In genomic region chr10:7507887-7508726, GRCh38 we compare ENCODE assay signal across 14 cellular contexts.
A peak's percentile ranks its signal among the peaks of the same experiment; 100 is the strongest.
DNase-seq lines count a peak whose midpoint lies in the region; ATAC-seq and TF ChIP-seq lines count a peak whose summit lies in the region.
"Had no signal": no experiment of that assay in that cellular context is flagged by ENCODE, and none has a peak within 500 bp of the region (broad histone marks: within the 10 kb centered on the region; RNA-seq: fewer than 3 reads in every experiment).

No MANE protein-coding gene starts in this region.

- peak in 1 of 2 donors; percentile 34 for ATAC-seq in stimulated activated naive B cell treated with anti-CD40 and anti-IgM and Interleukin-4, amounts not matched to agents 10 μg/mL and 1 μg/mL and 100 μg/mL, for 72 hours (replicated peaks)
- ATAC-seq in HG03442 (IDR thresholded peaks at IDR 0.05; ENCODE audit: unreplicated experiment) (no peak), GM18498 (IDR thresholded peaks at IDR 0.05; ENCODE audit: unreplicated experiment) (no peak)
- ATAC-seq: A549 had no signal

- H3K4me2 ChIP-seq in OCI-LY7 (ENCODE audit: low read length), result peak overlapping the region; percentile 62
- H3K4me2 ChIP-seq: A549 had no signal

- H3K4me3 Mint-ChIP-seq in activated naive CD8-positive, alpha-beta T cell, result peak overlapping the region; percentile 44
- H3K4me3 Mint-ChIP-seq in stimulated activated naive B cell treated with anti-CD40 and anti-IgM and Interleukin-4, amounts not matched to agents 10 μg/mL and 1 μg/mL and 100 μg/mL, for 72 hours, result peak overlapping the region; percentile 23 to 54

- peaks cover 42% of the 10 kb centered on the region for H3K4me1 Mint-ChIP-seq in activated naive CD8-positive, alpha-beta T cell (ENCODE audit: low read depth)
- H3K4me1 Mint-ChIP-seq in stimulated activated naive B cell treated with anti-CD40 and anti-IgM and Interleukin-4, amounts not matched to agents 10 μg/mL and 1 μg/mL and 100 μg/mL, for 72 hours, result peaks cover 21 to 28% of the 10 kb centered on the region in 2 donors

- POLR2A ChIA-PET in OCI-LY7 (lab: Charles Lee), result interaction anchor here (0.6 to 1.3 kb wide), 5 partner anchors 9 to 463 kb away, joined by 3 to 8 read pairs (median 4); no protein-coding TSS in a partner anchor

- peak overlapping the region; percentile 88 for H2AFZ ChIP-seq in OCI-LY7 (ENCODE audit: low read length)

- intact Hi-C loops in OCI-LY7 (cut with micrococcal nuclease; ENCODE audit: unreplicated experiment), result no loop called here

- H3K9me2 ChIP-seq in OCI-LY7 (ENCODE audit: insufficient read depth, low read length), result no peaks in the 10 kb centered on the region

- H3K9me3 ChIP-seq in OCI-LY7 (ENCODE audit: low read length), result peaks cover 26% of the 10 kb centered on the region; the same call in 1 of the 2 replicates
- H3K9me3 ChIP-seq: adrenal gland had no signal

- H3K79me2 ChIP-seq in OCI-LY7 (ENCODE audit: insufficient read depth, low read depth, low read length), result no peaks in the 10 kb centered on the region

- H3K27ac Mint-ChIP-seq in activated naive CD8-positive, alpha-beta T cell, result peak overlapping the region; percentile 87
- peak overlapping the region; percentile 89 for H3K27ac Mint-ChIP-seq in stimulated activated naive B cell treated with anti-CD40 and anti-IgM and Interleukin-4, amounts not matched to agents 10 μg/mL and 1 μg/mL and 100 μg/mL, for 72 hours

- H3K27me3 Mint-ChIP-seq in activated naive CD8-positive, alpha-beta T cell, result no peaks in the 10 kb centered on the region
- H3K27me3 Mint-ChIP-seq in stimulated activated naive B cell treated with anti-CD40 and anti-IgM and Interleukin-4, amounts not matched to agents 10 μg/mL and 1 μg/mL and 100 μg/mL, for 72 hours, result no peaks in the 10 kb centered on the region

- H3K4me3 ChIP-seq in OCI-LY7 (ENCODE audit: low read depth, low read length, poor library complexity, severe bottlenecking), result peak overlapping the region; percentile 55
- H3K4me3 ChIP-seq: A549, adrenal gland, tibial artery had no signal

- peaks cover 24% of the 10 kb centered on the region for H3K36me3 ChIP-seq in OCI-LY7 (ENCODE audit: insufficient read depth, low read length)
- H3K36me3 ChIP-seq: adrenal gland, tibial artery had no signal

- H3K9me3 Mint-ChIP-seq in activated naive CD8-positive, alpha-beta T cell (ENCODE audit: low read depth), result peaks cover 4% of the 10 kb centered on the region
- peaks cover 19 to 27% of the 10 kb centered on the region in 2 donors for H3K9me3 Mint-ChIP-seq in stimulated activated naive B cell treated with anti-CD40 and anti-IgM and Interleukin-4, amounts not matched to agents 10 μg/mL and 1 μg/mL and 100 μg/mL, for 72 hours

- CTCF ChIA-PET in OCI-LY7 (lab: Charles Lee; ENCODE audit: unreplicated experiment), result interaction anchor here (1.4 kb wide), 1 partner anchor 17 kb away, joined by 5 read pairs; no protein-coding TSS in a partner anchor

- no peak for TF ChIP-seq CTCF in OCI-LY7 (conservative IDR thresholded peaks at IDR 0.05; ENCODE audit: low read length)

- no TSS peak for BruUV-seq in OCI-LY7 (replicated peaks; lab: Mats Ljungman, UMichigan)

- peaks cover 34% of the 10 kb centered on the region for H3K4me1 ChIP-seq in OCI-LY7 (ENCODE audit: insufficient read depth, low read length, poor library complexity, severe bottlenecking)
- H3K4me1 ChIP-seq: A549, adrenal gland, tibial artery had no signal

- H4K20me1 ChIP-seq in OCI-LY7 (ENCODE audit: insufficient read depth, low read length), result no peaks in the 10 kb centered on the region

- peaks cover 5% of the 10 kb centered on the region for H3K36me3 Mint-ChIP-seq in activated naive CD8-positive, alpha-beta T cell
- peaks cover 19 to 33% of the 10 kb centered on the region in 2 donors for H3K36me3 Mint-ChIP-seq in stimulated activated naive B cell treated with anti-CD40 and anti-IgM and Interleukin-4, amounts not matched to agents 10 μg/mL and 1 μg/mL and 100 μg/mL, for 72 hours

- H3K27ac ChIP-seq in OCI-LY7 (ENCODE audit: low read depth, low read length, poor library complexity, severe bottlenecking), result peak overlapping the region; percentile 79
- H3K27ac ChIP-seq: A549, adrenal gland, tibial artery, VCaP had no signal

- DNase-seq in activated CD4-positive, alpha-beta T cell treated with anti-CD3 and anti-CD28 coated beads for 48 hours, result peak; percentile 16
- no peak for DNase-seq in activated CD4-positive, alpha-beta T cell treated with anti-CD3 and anti-CD28 coated beads for 4 hours
- DNase-seq in OCI-LY7 (ENCODE audit: low spot score), result peak; percentile 88
- DNase-seq in stimulated activated naive B cell treated with anti-CD40 and anti-IgM and Interleukin-4, amounts not matched to agents 10 μg/mL and 1 μg/mL and 100 μg/mL, for 72 hours, result no peak
- DNase-seq in COLO829 (ENCODE audit: low spot score), result no peak
- DNase-seq: cortex of kidney, Right ventricle myocardium superior, tibial artery had no signal

Comparison
In these comparisons a context has a peak if more than half of its experiments do, and no peak if none do; other contexts are left out.
1. DNase-seq: peak in activated CD4-positive, alpha-beta T cell treated with anti-CD3 and anti-CD28 coated beads for 48 hours (single experiment) and OCI-LY7 (single experiment); none in activated CD4-positive, alpha-beta T cell treated with anti-CD3 and anti-CD28 coated beads for 4 hours (0 of 2), stimulated activated naive B cell treated with anti-CD40 and anti-IgM and Interleukin-4, amounts not matched to agents 10 μg/mL and 1 μg/mL and 100 μg/mL, for 72 hours (single experiment) and COLO829 (single experiment).